In the genomic region with DNA sequence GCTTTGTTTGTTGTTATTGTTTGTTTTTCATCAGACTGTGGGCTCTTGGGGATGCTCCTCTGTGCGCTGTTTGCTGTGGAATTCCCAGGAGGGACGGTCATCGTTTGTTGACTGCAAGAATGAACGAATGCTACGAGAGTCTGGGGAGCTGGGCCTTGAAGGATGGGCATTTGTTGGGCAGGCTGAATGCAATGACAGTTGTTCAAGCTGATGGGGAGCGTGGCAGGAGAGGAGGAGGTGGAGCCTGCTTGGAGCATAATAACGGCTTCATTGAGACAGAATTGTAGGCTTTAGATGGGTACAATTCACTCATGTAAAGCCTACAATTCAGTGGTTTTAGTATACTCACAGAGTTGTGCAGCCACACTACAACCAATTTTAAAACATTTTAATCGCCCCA, we compare ENCODE assay signal across 12 cellular contexts.
DNase-seq lines count a peak whose midpoint lies in the region.
"Had no signal": no experiment of that assay in that cellular context is flagged by ENCODE, and none has a peak within 500 bp of the region (broad histone marks: within the 10 kb centered on the region; RNA-seq: fewer than 3 reads in every experiment).

No MANE protein-coding gene starts in this region.

- H3K27me3 Mint-ChIP-seq in activated naive CD4-positive, alpha-beta T cell treated with anti-CD3 and anti-CD28 coated beads, Interleukin-2, amount 10 ng/mL, durations not matched to agents 7 days and 5 days: peaks cover 16% of the 10 kb centered on the region

- CTCF ChIA-PET in activated naive CD4-positive, alpha-beta T cell treated with anti-CD3 and anti-CD28 coated beads, Interleukin-2, amount 10 ng/mL, durations not matched to agents 7 days and 5 days (lab: Charles Lee): no interaction called here

- H3K4me1 Mint-ChIP-seq in activated naive CD4-positive, alpha-beta T cell treated with anti-CD3 and anti-CD28 coated beads, Interleukin-2, amount 10 ng/mL, durations not matched to agents 7 days and 5 days: no peaks in the 10 kb centered on the region
- H3K4me1 Mint-ChIP-seq: CD4-positive, CD25-positive, alpha-beta regulatory T cell had no signal

- H3K4me3 Mint-ChIP-seq in activated naive CD4-positive, alpha-beta T cell treated with anti-CD3 and anti-CD28 coated beads, Interleukin-2, amount 10 ng/mL, durations not matched to agents 7 days and 5 days: no peak overlapping the region
- H3K4me3 Mint-ChIP-seq: CD4-positive, CD25-positive, alpha-beta regulatory T cell; HFFc6 had no signal

- no peaks in the 10 kb centered on the region for H3K36me3 Mint-ChIP-seq in activated naive CD4-positive, alpha-beta T cell treated with anti-CD3 and anti-CD28 coated beads, Interleukin-2, amount 10 ng/mL, durations not matched to agents 7 days and 5 days
- H3K36me3 Mint-ChIP-seq: CD4-positive, CD25-positive, alpha-beta regulatory T cell had no signal

- peak overlapping the region; percentile 3 for H3K27ac Mint-ChIP-seq in activated naive CD4-positive, alpha-beta T cell treated with anti-CD3 and anti-CD28 coated beads, Interleukin-2, amount 10 ng/mL, durations not matched to agents 7 days and 5 days
- H3K27ac Mint-ChIP-seq: CD4-positive, CD25-positive, alpha-beta regulatory T cell; HFFc6 had no signal

- no peak for DNase-seq in activated naive CD4-positive, alpha-beta T cell treated with anti-CD3 and anti-CD28 coated beads, Interleukin-2, amount 10 ng/mL, durations not matched to agents 7 days and 5 days
- DNase-seq in activated naive CD4-positive, alpha-beta T cell treated with anti-CD3 and anti-CD28 coated beads, Interleukin-2, amount 50 U/mL, for 16 hours: no peak
- peak; percentile 69 for DNase-seq in medulla oblongata (ENCODE audit: extremely low spot score)
- peak; percentile 75 for DNase-seq in pons (ENCODE audit: low spot score)
- no peak for DNase-seq in NCI-H526 (lab: John Stamatoyannopoulos, UW)
- DNase-seq in stimulated activated naive CD4-positive, alpha-beta T cell treated with Interleukin-2 at 50 U/mL for 16 hours (lab: John Stamatoyannopoulos, UW): no peak
- no peak for DNase-seq in DMS114 treated with DMSO at 0.1 percent for 48 hours (lab: John Stamatoyannopoulos, UW; ENCODE audit: unreplicated experiment)
- DNase-seq: 8988T; AML-193; CD4-positive, CD25-positive, alpha-beta regulatory T cell; HCEC 1CT; HFFc6 had no signal

- H3K9me3 Mint-ChIP-seq in activated naive CD4-positive, alpha-beta T cell treated with anti-CD3 and anti-CD28 coated beads, Interleukin-2, amount 10 ng/mL, durations not matched to agents 7 days and 5 days: no peaks in the 10 kb centered on the region
- H3K9me3 Mint-ChIP-seq: HFFc6 had no signal

Comparison
In these comparisons a context has a peak if more than half of its experiments do, and no peak if none do; other contexts are left out.
1. DNase-seq: peak in medulla oblongata (single experiment) and pons (single experiment); none in activated naive CD4-positive, alpha-beta T cell treated with anti-CD3 and anti-CD28 coated beads, Interleukin-2, amount 10 ng/mL, durations not matched to agents 7 days and 5 days (single experiment), activated naive CD4-positive, alpha-beta T cell treated with anti-CD3 and anti-CD28 coated beads, Interleukin-2, amount 50 U/mL, for 16 hours (single experiment), NCI-H526 (0 of 2), stimulated activated naive CD4-positive, alpha-beta T cell treated with Interleukin-2 at 50 U/mL for 16 hours (single experiment) and DMS114 treated with DMSO at 0.1 percent for 48 hours (single experiment).